ENCODE assay signal across 24 cellular contexts in genomic region chr9:34976992-34977391, GRCh38. TPM values are rescaled to one million over a fixed set of nuclear protein-coding genes. Genes with fewer than 3 reads are reported as not detected.
DNase-seq lines count a peak whose midpoint lies in the region; ATAC-seq and TF ChIP-seq lines count a peak whose summit lies in the region.
"Had no signal": no experiment of that assay in that cellular context is flagged by ENCODE, and none has a peak within 500 bp of the region (broad histone marks: within the 10 kb centered on the region; RNA-seq: fewer than 3 reads in every experiment).

No MANE protein-coding gene starts in this region.

- no peaks in the 10 kb centered on the region for H3K79me1 ChIP-seq in neuronal stem cell (ENCODE audit: low read depth, low read length)

- DNase-seq in RWPE2 (ENCODE audit: low spot score) (peak; percentile 26), coronary artery (ENCODE audit: low spot score) (peak; percentile 59), neuronal stem cell (ENCODE audit: low spot score) (no peak), Karpas-422 (no peak)
- DNase-seq: 8988T; ACHN; BE2C; C1 segment of cervical spinal cord; CD4-positive, alpha-beta memory T cell; CD4-positive, CD25-positive, alpha-beta regulatory T cell; CD8-positive, alpha-beta memory T cell; COR-L47; DMS 273 treated with DMSO at 0.1 percent for 48 hours; DMS153; DMS53; DMS79; DND-41; EL; GDM1 had no signal

- H2AFZ ChIP-seq in neuronal stem cell (ENCODE audit: low read length): no peak overlapping the region
- H2AFZ ChIP-seq in Karpas-422 (ENCODE audit: low read length): no peak overlapping the region

- no peaks in the 10 kb centered on the region for H4K20me1 ChIP-seq in Karpas-422 (ENCODE audit: insufficient read depth, low read depth, low read length)
- H4K20me1 ChIP-seq: BLaER1 had no signal

- no peak overlapping the region for H2AK5ac ChIP-seq in neuronal stem cell (ENCODE audit: low read depth, low read length)

- no peak overlapping the region for H3K4me2 ChIP-seq in neuronal stem cell (ENCODE audit: insufficient read depth, low read length, poor library complexity, severe bottlenecking)
- no peak overlapping the region for H3K4me2 ChIP-seq in Karpas-422 (ENCODE audit: low read depth, low read length, poor library complexity, severe bottlenecking)
- H3K4me2 ChIP-seq: BLaER1 had no signal

- no peaks in the 10 kb centered on the region for H3K27me3 ChIP-seq in RWPE2 (ENCODE audit: insufficient read depth, poor library complexity, severe bottlenecking)
- peaks cover 0 to 57% (median 0%) of the 10 kb centered on the region in 3 experiments for H3K27me3 ChIP-seq in neuronal stem cell (ENCODE audit: control insufficient read depth in 3 of 3, insufficient read depth in 3 of 3, low read depth in 1 of 3, low read length in 3 of 3)
- H3K27me3 ChIP-seq in Karpas-422 (ENCODE audit: low read length): no peaks in the 10 kb centered on the region
- H3K27me3 ChIP-seq: BE2C, BLaER1 had no signal

- H3K9ac ChIP-seq in neuronal stem cell (ENCODE audit: low read depth, low read length, poor library complexity) (no peak overlapping the region), Karpas-422 (ENCODE audit: low read length) (no peak overlapping the region)
- H3K9ac ChIP-seq: BLaER1 had no signal

- TF ChIP-seq CTCF in RWPE2 (IDR thresholded peaks at IDR 0.05; ENCODE audit: poor library complexity, severe bottlenecking) (no peak), coronary artery (IDR thresholded peaks at IDR 0.05) (no peak)

- H3K9me3 ChIP-seq in RWPE2 (ENCODE audit: severe bottlenecking) (no peaks in the 10 kb centered on the region), neuronal stem cell (replicated peaks in 1 of 2; ENCODE audit: control insufficient read depth in 2 of 2, insufficient read depth in 1 of 2, low read depth in 1 of 2, low read length in 2 of 2) (no peaks in the 10 kb centered on the region), Karpas-422 (ENCODE audit: low read length) (no peaks in the 10 kb centered on the region)
- H3K9me3 ChIP-seq: BE2C, BLaER1 had no signal

- peak overlapping the region; percentile 73 for H3K23ac ChIP-seq in neuronal stem cell (ENCODE audit: low read depth, low read length, poor library complexity)

- H3K36me3 ChIP-seq in RWPE2 (ENCODE audit: low read depth): no peaks in the 10 kb centered on the region
- no peaks in the 10 kb centered on the region for H3K36me3 ChIP-seq in neuronal stem cell (replicated peaks in 1 of 2; ENCODE audit: control insufficient read depth in 2 of 2, insufficient read depth in 2 of 2, low read length in 2 of 2)
- H3K36me3 ChIP-seq in Karpas-422 (ENCODE audit: insufficient read depth, low read length): no peaks in the 10 kb centered on the region
- H3K36me3 ChIP-seq: BE2C, BLaER1 had no signal

- no peak overlapping the region for H2BK120ac ChIP-seq in neuronal stem cell (ENCODE audit: low read depth, low read length)

- no peak overlapping the region for H4K8ac ChIP-seq in neuronal stem cell (ENCODE audit: low read depth, low read length)

- ATAC-seq in RWPE2 (ENCODE audit: low read depth) (no peak), HG02970 (IDR thresholded peaks at IDR 0.05; ENCODE audit: low FRiP score, unreplicated experiment) (no peak)
- ATAC-seq: GM12878 had no signal

- no peak overlapping the region for H3K27ac ChIP-seq in RWPE2 (ENCODE audit: poor library complexity, severe bottlenecking)
- no peak overlapping the region for H3K27ac ChIP-seq in coronary artery
- H3K27ac ChIP-seq in neuronal stem cell (replicated peaks; ENCODE audit: low read length): no peak overlapping the region
- no peak overlapping the region for H3K27ac ChIP-seq in Karpas-422 (ENCODE audit: low read length)
- H3K27ac ChIP-seq: BLaER1 had no signal

- no peak overlapping the region for H2BK5ac ChIP-seq in neuronal stem cell (ENCODE audit: low read length)

- H3K4ac ChIP-seq in neuronal stem cell (ENCODE audit: low read length): no peak overlapping the region

- H3K4me1 ChIP-seq in RWPE2 (ENCODE audit: insufficient read depth, poor library complexity, severe bottlenecking) (no peaks in the 10 kb centered on the region), neuronal stem cell (ENCODE audit: control insufficient read depth in 2 of 2, insufficient read depth in 1 of 2, low read depth in 1 of 2, low read length in 2 of 2) (peaks cover 0 to 4% of the 10 kb centered on the region in 2 donors), Karpas-422 (ENCODE audit: low read length) (no peaks in the 10 kb centered on the region)
- H3K4me1 ChIP-seq: BE2C had no signal

- H4K91ac ChIP-seq in neuronal stem cell (ENCODE audit: low read depth, low read length, poor library complexity): no peak overlapping the region

- no peak overlapping the region for H3K14ac ChIP-seq in neuronal stem cell (ENCODE audit: low read length)

- no peak overlapping the region for H2BK12ac ChIP-seq in neuronal stem cell (ENCODE audit: low read length)

- WGBS in neuronal stem cell (ENCODE audit: extremely low coverage in 2 of 2, insufficient read length in 2 of 2, insufficient replicate concordance in 1 of 2), 2 donors: no CpG with 5 or more reads among the region's 11 CpGs

- H3K79me2 ChIP-seq in Karpas-422 (ENCODE audit: low read length): no peaks in the 10 kb centered on the region

- no peaks in the 10 kb centered on the region for H3K9me2 ChIP-seq in Karpas-422 (replicated peaks; ENCODE audit: insufficient read depth, low read length)

- peak overlapping the region; percentile 29 for H3K18ac ChIP-seq in neuronal stem cell (ENCODE audit: low read length)

- no peak overlapping the region for H3K4me3 ChIP-seq in RWPE2 (ENCODE audit: severe bottlenecking)
- H3K4me3 ChIP-seq in coronary artery: no peak overlapping the region
- no peak overlapping the region for H3K4me3 ChIP-seq in neuronal stem cell (ENCODE audit: low read length in 2 of 2)
- no peak overlapping the region for H3K4me3 ChIP-seq in Karpas-422 (ENCODE audit: low read length)
- H3K4me3 ChIP-seq: BLaER1, GM12878 had no signal

- no peak overlapping the region for H2BK15ac ChIP-seq in neuronal stem cell (ENCODE audit: low read length)

RNA-seq across cellular contexts. Expression of gene DNAJB5, which starts 12.6 kb away (rescaled TPM):
- polyA plus RNA-seq in neuronal stem cell (2013, experiment 1 of 2): 41.4 TPM
- polyA plus RNA-seq in neuronal stem cell (2013, experiment 2 of 2): 40.8 TPM
- total RNA-seq in Karpas-422 (2014; rRNA removed; shearing (Covaris generic); ENCODE audit: low replicate concordance): 2.7 and 6.8 TPM in 2 replicates

RNA-seq across cellular contexts. Expression of gene PHF24, which starts 18.9 kb away (rescaled TPM):
- 1.5 TPM for polyA plus RNA-seq in neuronal stem cell (2013, experiment 1 of 2)
- polyA plus RNA-seq in neuronal stem cell (2013, experiment 2 of 2): 1.4 TPM
- not detected in 2 replicates for total RNA-seq in Karpas-422 (2014; rRNA removed; shearing (Covaris generic); ENCODE audit: low replicate concordance)
- total RNA-seq: CD4-positive, alpha-beta memory T cell; CD4-positive, CD25-positive, alpha-beta regulatory T cell; G401; GM12878 had no signal
- polyA plus RNA-seq: AG04450; CD4-positive, alpha-beta memory T cell; CD4-positive, CD25-positive, alpha-beta regulatory T cell; CD8-positive, alpha-beta memory T cell had no signal

Comparison
In these comparisons a context has a peak if more than half of its experiments do, and no peak if none do; other contexts are left out.
1. DNase-seq: peak in RWPE2 (single experiment) and coronary artery (single experiment); none in neuronal stem cell (single experiment) and Karpas-422 (single experiment).